In genomic region chr1:25369241-25369640, GRCh38 we compare ENCODE assay signal across 34 cellular contexts. TPM values are rescaled to one million over a fixed set of nuclear protein-coding genes. Genes with fewer than 3 reads are reported as not detected.
DNase-seq lines count a peak whose midpoint lies in the region; ATAC-seq, FAIRE-seq and TF ChIP-seq lines count a peak whose summit lies in the region.
"Had no signal": no experiment of that assay in that cellular context is flagged by ENCODE, and none has a peak within 500 bp of the region (broad histone marks: within the 10 kb centered on the region; RNA-seq: fewer than 3 reads in every experiment).

No MANE protein-coding gene starts in this region.

- H3K9ac ChIP-seq in IMR-90 (ENCODE audit: low read depth, low read length), result no peak overlapping the region

- no peaks in the 10 kb centered on the region for H3K9me3 ChIP-seq in IMR-90 (ENCODE audit: control insufficient read depth, insufficient read depth, low read length)
- H3K9me3 ChIP-seq: adrenal gland, body of pancreas, left ventricle myocardium inferior, tibial nerve had no signal

- no peak for TF ChIP-seq CTCF in CD14-positive monocyte (IDR thresholded peaks at IDR 0.05)
- no peak for TF ChIP-seq CTCF in IMR-90 (conservative IDR thresholded peaks at IDR 0.05; ENCODE audit: low read depth, low read length)
- TF ChIP-seq CTCF in fibroblast of villous mesenchyme (IDR thresholded peaks at IDR 0.05; ENCODE audit: insufficient read depth, low read depth, low read length), result no peak
- TF ChIP-seq CTCF in osteocyte (IDR thresholded peaks at IDR 0.05), result no peak
- TF ChIP-seq CTCF in D721Med (IDR thresholded peaks at IDR 0.05; ENCODE audit: insufficient read depth, missing control alignments), result no peak
- no peak for TF ChIP-seq CTCF in coronary artery (IDR thresholded peaks at IDR 0.05)

- peaks cover 6% of the 10 kb centered on the region for H3K9me1 ChIP-seq in IMR-90 (ENCODE audit: insufficient read depth, low read length)

- H3K4ac ChIP-seq in IMR-90 (ENCODE audit: low read depth, low read length), result peak overlapping the region; percentile 93

- peak overlapping the region; percentile 56 for H2BK5ac ChIP-seq in IMR-90 (ENCODE audit: low read depth, low read length, poor library complexity, severe bottlenecking)

- H3K4me3 ChIP-seq in IMR-90 (ENCODE audit: insufficient read depth, low read depth, low read length) (no peak overlapping the region), fibroblast of villous mesenchyme (ENCODE audit: low read depth, low read length) (no peak overlapping the region), coronary artery (no peak overlapping the region)
- H3K4me3 ChIP-seq: adrenal gland, body of pancreas, GM12878, left ventricle myocardium inferior, PC-9, tibial nerve had no signal

- H3K36me3 Mint-ChIP-seq in CD14-positive monocyte (no peaks in the 10 kb centered on the region), osteocyte (ENCODE audit: unreplicated experiment) (no peaks in the 10 kb centered on the region)
- H3K36me3 Mint-ChIP-seq: activated naive CD4-positive, alpha-beta T cell treated with anti-CD3 and anti-CD28 coated beads, Interleukin-2, amount 10 ng/mL, durations not matched to agents 7 days and 5 days; CD4-positive, CD25-positive, alpha-beta regulatory T cell had no signal

- no peak overlapping the region for H3K56ac ChIP-seq in IMR-90 (ENCODE audit: extremely low read depth, insufficient read depth, low read length)

- CTCF ChIA-PET in IMR-90 (lab: Yijun Ruan, JAX), result no interaction called here

- no peak for FAIRE-seq in D721Med (lab: Jason Lieb, UNC)
- FAIRE-seq: endothelial cell of umbilical vein, GM12878 had no signal

- DNase-seq in CD14-positive monocyte (ENCODE audit: low spot score) (no peak), IMR-90 (no peak), fibroblast of villous mesenchyme (ENCODE audit: low read depth) (peak; percentile 18), osteocyte (ENCODE audit: extremely low spot score, unreplicated experiment) (peak; percentile 53), SIG-M5 (lab: John Stamatoyannopoulos, UW) (no peak), D721Med (ENCODE audit: insufficient read length, low spot score) (no peak), coronary artery (ENCODE audit: low spot score) (no peak)
- DNase-seq in activated CD8-positive, alpha-beta memory T cell treated with anti-CD3 and anti-CD28 coated beads, Interleukin-2, amount 50 U/mL, for 48 hours, result no peak
- DNase-seq: activated CD4-positive, alpha-beta T cell treated with anti-CD3 and anti-CD28 coated beads for 36 hours; activated CD8-positive, alpha-beta T cell treated with anti-CD3 and anti-CD28 coated beads for 36 hours; activated naive CD4-positive, alpha-beta T cell treated with anti-CD3 and anti-CD28 coated beads, Interleukin-2, amount 10 ng/mL, durations not matched to agents 7 days and 5 days; body of pancreas; CD4-positive, CD25-positive, alpha-beta regulatory T cell; cerebellar nuclear complex; H9; left ventricle myocardium inferior; mesenchymal stem cell; NCI-H1436; NCI-H2081 treated with DMSO at 0.1 percent for 48 hours; NCI-H226; NCI-H526 treated with DMSO at 0.1 percent for 48 hours; NK-92 treated with Interleukin-12 subunit alpha and Interleukin-12 subunit beta, amount 100 ng/mL, for 24 hours; PC-9; posterior cingulate gyrus; right cardiac atrium; stimulated activated CD8-positive, alpha-beta memory T cell treated with anti-CD3 and anti-CD28 coated beads, Interleukin-4, amount 100 ng/mL, for 48 hours had no signal

- no peak overlapping the region for H3K4me2 ChIP-seq in IMR-90 (ENCODE audit: low read depth, low read length)
- H3K4me2 ChIP-seq: PC-9 had no signal

- H3K27ac ChIP-seq in IMR-90 (ENCODE audit: insufficient read depth, low read length), result no peak overlapping the region
- H3K27ac ChIP-seq in coronary artery, result no peak overlapping the region
- H3K27ac ChIP-seq: adrenal gland, body of pancreas, left ventricle myocardium inferior, PC-9, tibial nerve had no signal

- H3K27me3 Mint-ChIP-seq in CD14-positive monocyte (ENCODE audit: low read depth in 3 of 3) (peaks cover 0 to 3% (median 0%) of the 10 kb centered on the region in 3 donors), osteocyte (ENCODE audit: unreplicated experiment) (no peaks in the 10 kb centered on the region)
- H3K27me3 Mint-ChIP-seq: activated CD4-positive, alpha-beta T cell treated with anti-CD3 and anti-CD28 coated beads for 36 hours; activated CD8-positive, alpha-beta T cell treated with anti-CD3 and anti-CD28 coated beads for 36 hours; activated T-helper 17 cell treated with anti-CD3 and anti-CD28 coated beads, Interleukin-2, amount 50 U/mL, for 72 hours; CD4-positive, CD25-positive, alpha-beta regulatory T cell had no signal

- H3K9me3 Mint-ChIP-seq in CD14-positive monocyte (no peaks in the 10 kb centered on the region), osteocyte (ENCODE audit: unreplicated experiment) (no peaks in the 10 kb centered on the region)
- H3K9me3 Mint-ChIP-seq: activated CD8-positive, alpha-beta T cell treated with anti-CD3 and anti-CD28 coated beads for 36 hours; activated naive CD4-positive, alpha-beta T cell treated with anti-CD3 and anti-CD28 coated beads, Interleukin-2, amount 10 ng/mL, durations not matched to agents 7 days and 5 days; activated T-helper 17 cell treated with anti-CD3 and anti-CD28 coated beads, Interleukin-2, amount 50 U/mL, for 72 hours; H9; neural crest cell had no signal

- H3K79me1 ChIP-seq in IMR-90 (ENCODE audit: low read depth in 1 of 2, low read length in 2 of 2), result peaks cover 0 to 5% of the 10 kb centered on the region in 2 experiments; a peak in 1 of 4 replicates

- 100% methylated on average over 1 of the region's 4 CpGs; no CpG with 5 or more reads in 1 of the 2 experiments for WGBS in IMR-90 (ENCODE audit: extremely low coverage in 2 of 2, insufficient read length in 1 of 2), 2 experiments

- peak overlapping the region; percentile 98; the same call in 1 of the 3 replicates for H2BK15ac ChIP-seq in IMR-90 (ENCODE audit: low read depth, low read length)

- H4K8ac ChIP-seq in IMR-90 (ENCODE audit: low read depth in 2 of 2, low read length in 2 of 2), result peak overlapping the region in 1 of 2 experiments; percentile 56; a peak in 1 of 4 replicates

- H4K91ac ChIP-seq in IMR-90 (ENCODE audit: insufficient read depth, low read depth, low read length), result peak overlapping the region; percentile 89

- TF ChIP-seq POLR2A in IMR-90 (IDR thresholded peaks at IDR 0.05; ENCODE audit: low read depth, low read length), result no peak

- no peaks in the 10 kb centered on the region for H3K27me3 ChIP-seq in IMR-90 (ENCODE audit: control insufficient read depth, insufficient read depth, low read length)
- H3K27me3 ChIP-seq: adrenal gland, body of pancreas, tibial nerve had no signal

- H3K4me1 ChIP-seq in IMR-90 (ENCODE audit: control insufficient read depth, insufficient read depth, low read length), result peaks cover 6% of the 10 kb centered on the region
- H3K4me1 ChIP-seq: adrenal gland, body of pancreas, left ventricle myocardium inferior, tibial nerve had no signal

- H4K5ac ChIP-seq in IMR-90 (ENCODE audit: low read depth, low read length), result no peak overlapping the region; the same call in 1 of the 2 replicates

- no TSS peak for BruUV-seq in IMR-90 (replicated peaks; lab: Mats Ljungman, UMichigan)

- peak overlapping the region; percentile 87 for H3K23ac ChIP-seq in IMR-90 (ENCODE audit: low read depth, low read length)

- in situ Hi-C loops in IMR-90 (cut with MboI; ENCODE audit: low sequenced_read_pairs), result no loop called here

- POLR2A ChIA-PET in IMR-90 (lab: Charles Lee; ENCODE audit: unreplicated experiment), result no interaction called here

- no peaks in the 10 kb centered on the region for H4K20me1 ChIP-seq in IMR-90 (ENCODE audit: insufficient read depth, low read length)

- no peaks in the 10 kb centered on the region for H3K36me3 ChIP-seq in IMR-90 (ENCODE audit: control insufficient read depth, insufficient read depth, low read length)
- H3K36me3 ChIP-seq: adrenal gland, left ventricle myocardium inferior, tibial nerve had no signal

- H2AFZ ChIP-seq in IMR-90 (replicated peaks; ENCODE audit: low read length, poor library complexity), result peak overlapping the region; percentile 72
- H2AFZ ChIP-seq: PC-9 had no signal

- peak overlapping the region; percentile 76 for H2BK20ac ChIP-seq in IMR-90 (ENCODE audit: low read depth, low read length)

- peak overlapping the region; percentile 72 for H3K14ac ChIP-seq in IMR-90 (replicated peaks; ENCODE audit: low read depth, low read length)

- H3K27ac Mint-ChIP-seq in CD14-positive monocyte (peak overlapping the region in 4 of 7 donors; percentile 68 to 82 (median 76)), osteocyte (ENCODE audit: unreplicated experiment) (no peak overlapping the region)
- H3K27ac Mint-ChIP-seq: activated CD4-positive, alpha-beta T cell treated with anti-CD3 and anti-CD28 coated beads for 36 hours; activated CD8-positive, alpha-beta T cell treated with anti-CD3 and anti-CD28 coated beads for 36 hours; activated naive CD4-positive, alpha-beta T cell treated with anti-CD3 and anti-CD28 coated beads, Interleukin-2, amount 10 ng/mL, durations not matched to agents 7 days and 5 days; activated T-helper 17 cell treated with anti-CD3 and anti-CD28 coated beads, Interleukin-2, amount 50 U/mL, for 72 hours; CD4-positive, CD25-positive, alpha-beta regulatory T cell; H9 had no signal

- no peak overlapping the region for H3K18ac ChIP-seq in IMR-90 (ENCODE audit: low read depth, low read length)

- no peak for ATAC-seq in IMR-90 (ENCODE audit: low read depth)
- ATAC-seq: activated CD4-positive, alpha-beta T cell treated with anti-CD3 and anti-CD28 coated beads for 36 hours; activated CD8-positive, alpha-beta T cell treated with anti-CD3 and anti-CD28 coated beads for 36 hours; activated T-helper 17 cell treated with anti-CD3 and anti-CD28 coated beads, Interleukin-2, amount 50 U/mL, for 72 hours; body of pancreas; GM12878 had no signal

- H2AK5ac ChIP-seq in IMR-90 (ENCODE audit: low read depth, low read length), result peak overlapping the region; percentile 87

- TF ChIP-seq RAD21 in IMR-90 (IDR thresholded peaks at IDR 0.05; ENCODE audit: low read length), result no peak

- peak overlapping the region; percentile 89 for H2BK120ac ChIP-seq in IMR-90 (ENCODE audit: low read depth, low read length)

- peaks cover 12% of the 10 kb centered on the region for H3K4me1 Mint-ChIP-seq in CD14-positive monocyte
- H3K4me1 Mint-ChIP-seq in osteocyte (ENCODE audit: unreplicated experiment), result peaks cover 15% of the 10 kb centered on the region
- H3K4me1 Mint-ChIP-seq: activated CD4-positive, alpha-beta T cell treated with anti-CD3 and anti-CD28 coated beads for 36 hours; activated naive CD4-positive, alpha-beta T cell treated with anti-CD3 and anti-CD28 coated beads, Interleukin-2, amount 10 ng/mL, durations not matched to agents 7 days and 5 days; activated T-helper 17 cell treated with anti-CD3 and anti-CD28 coated beads, Interleukin-2, amount 50 U/mL, for 72 hours; CD4-positive, CD25-positive, alpha-beta regulatory T cell; neural crest cell had no signal

- no peak overlapping the region for H2AK9ac ChIP-seq in IMR-90 (replicated peaks; ENCODE audit: low read depth, low read length, poor library complexity)

- no peak overlapping the region for H3K4me3 Mint-ChIP-seq in CD14-positive monocyte
- no peak overlapping the region for H3K4me3 Mint-ChIP-seq in osteocyte (ENCODE audit: unreplicated experiment)
- H3K4me3 Mint-ChIP-seq: activated CD4-positive, alpha-beta T cell treated with anti-CD3 and anti-CD28 coated beads for 36 hours; activated CD8-positive, alpha-beta T cell treated with anti-CD3 and anti-CD28 coated beads for 36 hours; activated naive CD4-positive, alpha-beta T cell treated with anti-CD3 and anti-CD28 coated beads, Interleukin-2, amount 10 ng/mL, durations not matched to agents 7 days and 5 days; activated T-helper 17 cell treated with anti-CD3 and anti-CD28 coated beads, Interleukin-2, amount 50 U/mL, for 72 hours; CD4-positive, CD25-positive, alpha-beta regulatory T cell; H9; neural crest cell had no signal

- intact Hi-C loops in CD14-positive monocyte (cut with micrococcal nuclease), result no loop called here
- intact Hi-C loops in IMR-90 (cut with micrococcal nuclease), result no loop called here

- dilution Hi-C loops in IMR-90 (cut with HindIII; ENCODE audit: low sequenced_read_pairs, unreplicated experiment), result no loop called here

RNA-seq across cellular contexts. Expression of gene TMEM50A, which starts 31.1 kb away (rescaled TPM):
- polyA plus RNA-seq in CD14-positive monocyte (100 to 1,000 TPM; 277 to 305 TPM), IMR-90 (2012; rRNA removed) (54.6 and 63.9 TPM in 2 replicates)
- total RNA-seq in IMR-90 (2012; rRNA removed) (48.4 and 101 TPM in 2 replicates), fibroblast of villous mesenchyme (109 and 142 TPM in 2 replicates), osteocyte (142 and 147 TPM in 2 replicates)
- 23.0 and 27.0 TPM in 2 replicates for polyA plus RNA-seq in IMR-90 (2012; cell fraction: cytosol; rRNA removed)
- 4.7 and 22.7 TPM in 2 replicates for polyA plus RNA-seq in IMR-90 (2012; cell fraction: nucleus; rRNA removed; ENCODE audit: low replicate concordance)

RNA-seq across cellular contexts. Expression of gene RHCE, which starts 51.4 kb away (rescaled TPM):
- polyA plus RNA-seq in CD14-positive monocyte (under 1 TPM in 1 of 2 donors, not detected in 1; 0.47 TPM), IMR-90 (2012; rRNA removed) (0.39 and 0.62 TPM in 2 replicates)
- total RNA-seq in IMR-90 (2012; rRNA removed) (0.54 and 0.56 TPM in 2 replicates), fibroblast of villous mesenchyme (under 0.01 TPM in 2 replicates), osteocyte (0.40 and 0.71 TPM in 2 replicates)
- 0.70 and 1.3 TPM in 2 replicates for polyA plus RNA-seq in IMR-90 (2012; cell fraction: cytosol; rRNA removed)
- 0.49 and 0.58 TPM in 2 replicates for polyA plus RNA-seq in IMR-90 (2012; cell fraction: nucleus; rRNA removed; ENCODE audit: low replicate concordance)
- total RNA-seq: A172; CD4-positive, CD25-positive, alpha-beta regulatory T cell; endothelial cell of umbilical vein; neural crest cell; T-helper 2 cell treated with Interferon-gamma antibody and Interleukin-4, amounts not matched to agents 100 ng/mL and 5 ng/mL, for 36 hours had no signal

Comparison
In these comparisons a context has a peak if more than half of its experiments do, and no peak if none do; other contexts are left out.
1. DNase-seq: peak in fibroblast of villous mesenchyme (single experiment) and osteocyte (single experiment); none in CD14-positive monocyte (single experiment), IMR-90 (single experiment), SIG-M5 (single experiment), activated CD8-positive, alpha-beta memory T cell treated with anti-CD3 and anti-CD28 coated beads, Interleukin-2, amount 50 U/mL, for 48 hours (single experiment), D721Med (single experiment) and coronary artery (single experiment).